In genomic region chr7:98419316-98419691, GRCh38 we compare ENCODE assay signal across 1 cellular context.
TF ChIP-seq lines count a peak whose summit lies in the region.

No MANE protein-coding gene starts in this region.

TF ChIP-seq in A549, 52 proteins besides CTCF, POLR2A, EP300 and RAD21:
- peak in 1 of 2 experiments; percentile 12; a peak in 1 of 5 replicates for TF ChIP-seq JUN (IDR thresholded peaks at IDR 0.05)
- TF ChIP-seq CHD4 (IDR thresholded peaks at IDR 0.05; ENCODE audit: borderline replicate concordance): peak; percentile 56; the same call in 1 of the 2 replicates
- TF ChIP-seq, protein P1, sequence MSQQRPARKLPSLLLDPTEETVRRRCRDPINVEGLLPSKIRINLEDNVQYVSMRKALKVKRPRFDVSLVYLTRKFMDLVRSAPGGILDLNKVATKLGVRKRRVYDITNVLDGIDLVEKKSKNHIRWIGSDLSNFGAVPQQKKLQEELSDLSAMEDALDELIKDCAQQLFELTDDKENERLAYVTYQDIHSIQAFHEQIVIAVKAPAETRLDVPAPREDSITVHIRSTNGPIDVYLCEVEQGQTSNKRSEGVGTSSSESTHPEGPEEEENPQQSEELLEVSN (IDR thresholded peaks at IDR 0.05; ENCODE audit: borderline replicate concordance, low read depth): peak; percentile 24; the same call in 1 of the 2 replicates
